In genomic region chr1:91889717-91890459, GRCh38 we compare ENCODE assay signal across 1 cellular context.
TF ChIP-seq lines count a peak whose summit lies in the region.

No MANE protein-coding gene starts in this region.

TF ChIP-seq in HepG2, 621 proteins besides CTCF, POLR2A, EP300 and RAD21:
- TF ChIP-seq FOSL2 (CRISPR knock-in tag; IDR thresholded peaks at IDR 0.05) = peak; percentile 48; the same call in 1 of the 2 replicates
- TF ChIP-seq ZNF407 (CRISPR knock-in tag; IDR thresholded peaks at IDR 0.05; ENCODE audit: not compliant biosample characterization) = no peak
